In the genomic region with DNA sequence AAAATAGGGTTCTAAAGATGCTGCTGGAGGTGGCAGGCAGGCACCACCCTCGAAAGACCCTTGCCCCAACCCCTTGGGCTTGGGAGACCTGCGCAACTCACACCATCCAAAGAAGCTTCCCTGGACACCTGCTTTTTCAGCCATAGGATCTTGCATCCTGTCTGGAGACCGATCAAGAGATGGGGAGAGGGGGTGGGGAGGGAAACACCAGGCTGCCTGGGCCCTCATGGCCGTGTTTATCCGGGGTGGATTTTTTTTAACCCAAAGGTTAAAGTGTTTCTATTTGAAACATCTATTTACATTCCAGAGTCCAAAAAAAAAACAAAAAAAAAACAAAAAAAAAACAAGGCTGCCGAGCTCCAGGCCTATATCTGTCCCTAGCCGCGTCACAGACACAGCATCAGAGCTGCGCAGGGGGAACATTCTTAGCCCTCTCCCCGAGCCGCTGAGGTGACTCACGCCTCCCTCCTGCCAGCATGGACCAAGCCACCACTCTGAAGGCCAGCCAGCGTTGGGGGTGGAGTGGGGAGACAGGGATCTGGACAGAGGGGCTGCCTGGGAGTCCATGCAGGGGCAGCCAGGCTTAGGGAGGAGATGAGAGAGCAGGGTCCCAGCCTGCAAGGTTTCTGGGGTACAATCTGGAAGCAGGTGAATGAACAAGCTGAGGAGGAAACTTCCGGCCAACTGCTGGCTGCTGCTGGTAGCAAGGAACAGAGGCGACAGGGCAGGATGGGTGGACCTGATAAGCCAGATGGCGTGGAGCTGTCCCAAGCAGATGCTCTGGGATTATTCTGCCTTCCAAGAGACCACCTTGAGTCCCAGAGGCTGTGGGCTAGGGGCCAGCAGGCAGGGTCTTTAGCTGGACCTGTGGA, we compare ENCODE assay signal across 10 cellular contexts. TPM values are rescaled to one million over a fixed set of nuclear protein-coding genes. Genes with fewer than 3 reads are reported as not detected.
DNase-seq lines count a peak whose midpoint lies in the region; ATAC-seq and FAIRE-seq lines count a peak whose summit lies in the region.
"Had no signal": no experiment of that assay in that cellular context is flagged by ENCODE, and none has a peak within 500 bp of the region (broad histone marks: within the 10 kb centered on the region; RNA-seq: fewer than 3 reads in every experiment).

No MANE protein-coding gene starts in this region.

- no peak for FAIRE-seq in small intestine (lab: Jason Lieb, UNC)
- FAIRE-seq: frontal cortex had no signal

- H3K4me3 ChIP-seq in right cardiac atrium (ENCODE audit: low read length) (peak overlapping the region; percentile 52), skeletal muscle tissue (ENCODE audit: low read length in 3 of 3) (peak overlapping the region; percentile 87 to 92 (median 89)), small intestine (ENCODE audit: low read depth in 1 of 2, low read length in 2 of 2) (no peak overlapping the region)

- DNase-seq in H4 (ENCODE audit: low spot score) = peak; percentile 96
- peak; percentile 85 for DNase-seq in amniotic epithelial cell (ENCODE audit: low read depth)
- peak; percentile 92 to 93 (median 93) for DNase-seq in right cardiac atrium
- DNase-seq in putamen (ENCODE audit: low spot score) = no peak
- DNase-seq in activated gamma-delta T cell (lab: John Stamatoyannopoulos, UW) = no peak
- no peak for DNase-seq in small intestine
- DNase-seq: stimulated activated naive CD8-positive, alpha-beta T cell treated with anti-CD3 and anti-CD28 coated beads, Interleukin-15, amount 100 ng/mL, for 72 hours had no signal

- H3K9ac ChIP-seq in skeletal muscle tissue (ENCODE audit: low read depth in 1 of 3, low read length in 3 of 3) = peak overlapping the region; percentile 88 to 93 (median 91)

- H3K36me3 ChIP-seq in skeletal muscle tissue (ENCODE audit: control insufficient read depth in 3 of 3, insufficient read depth in 3 of 3, low read length in 3 of 3) (peaks cover 0 to 26% (median 7%) of the 10 kb centered on the region in 3 donors), small intestine (ENCODE audit: control insufficient read depth in 2 of 2, insufficient read depth in 2 of 2, low read length in 2 of 2) (no peaks in the 10 kb centered on the region)

- peak; percentile 82 to 83 for ATAC-seq in right cardiac atrium
- no peak for ATAC-seq in esophagus mucosa
- ATAC-seq: stimulated activated naive CD8-positive, alpha-beta T cell treated with anti-CD3 and anti-CD28 coated beads, Interleukin-15, amount 100 ng/mL, for 72 hours had no signal

- H3K9me3 ChIP-seq in right cardiac atrium (ENCODE audit: control insufficient read depth, low read length) (no peaks in the 10 kb centered on the region), skeletal muscle tissue (ENCODE audit: control insufficient read depth in 3 of 3, low read length in 3 of 3) (no peaks in the 10 kb centered on the region), small intestine (ENCODE audit: control insufficient read depth, low read depth) (no peaks in the 10 kb centered on the region)

- H3K4me1 ChIP-seq in right cardiac atrium (ENCODE audit: control insufficient read depth, insufficient read depth, low read length) = peaks cover 55% of the 10 kb centered on the region
- peaks cover 92 to 95% (median 94%) of the 10 kb centered on the region in 3 donors for H3K4me1 ChIP-seq in skeletal muscle tissue (ENCODE audit: control insufficient read depth in 3 of 3, insufficient read depth in 3 of 3, low read length in 3 of 3)
- peaks cover 2 to 10% of the 10 kb centered on the region in 2 donors for H3K4me1 ChIP-seq in small intestine (ENCODE audit: control insufficient read depth in 2 of 2, insufficient read depth in 1 of 2, low read depth in 1 of 2, low read length in 1 of 2)

- intact Hi-C loops in right cardiac atrium (cut with DNase I) = no loop called here

- H3K27ac ChIP-seq in right cardiac atrium (ENCODE audit: low read length) (peak overlapping the region; percentile 89), skeletal muscle tissue (ENCODE audit: low read depth, low read length) (peak overlapping the region; percentile 93), small intestine (ENCODE audit: low read depth in 1 of 2, low read length in 1 of 2) (peak overlapping the region in 1 of 2 donors; percentile 77)

- H3K27me3 ChIP-seq in right cardiac atrium (ENCODE audit: control insufficient read depth, insufficient read depth) (no peaks in the 10 kb centered on the region), skeletal muscle tissue (ENCODE audit: control insufficient read depth in 3 of 3, insufficient read depth in 3 of 3, low read length in 3 of 3) (no peaks in the 10 kb centered on the region), small intestine (ENCODE audit: control insufficient read depth in 2 of 2, insufficient read depth in 2 of 2, low read length in 2 of 2) (no peaks in the 10 kb centered on the region)

- WGBS in right cardiac atrium = 19% methylated on average over 16 of the region's 16 CpGs
- WGBS in small intestine, 3 donors = 42 to 45% (median 43%) methylated on average over 16 of the region's 16 CpGs

RNA-seq across cellular contexts. Expression of a gene that starts 14.8 kb away (rescaled TPM):
- total RNA-seq in H4 (2014; rRNA removed; shearing (Covaris generic)) = 13.7 and 16.8 TPM in 2 replicates
- total RNA-seq in right cardiac atrium = 10 to 100 TPM; 47.9 to 89.2 (median 74.4) TPM
- 72.4 TPM for polyA plus RNA-seq in right cardiac atrium
- 44.4 TPM for total RNA-seq in skeletal muscle tissue
- total RNA-seq in esophagus mucosa = 32.0 TPM
- polyA plus RNA-seq in small intestine = 10 to 100 TPM; 10.1 to 18.7 (median 15.9) TPM

RNA-seq across cellular contexts. Expression of a gene that starts 33.1 kb away (rescaled TPM):
- total RNA-seq in H4 (2014; rRNA removed; shearing (Covaris generic)) = 4.0 and 7.0 TPM in 2 replicates
- 1 to 10 TPM in 1 of 4 donors, under 1 TPM in 3; 0.47 to 1.4 (median 0.76) TPM for total RNA-seq in right cardiac atrium
- 0.38 TPM for polyA plus RNA-seq in right cardiac atrium
- 1.0 TPM for total RNA-seq in skeletal muscle tissue
- total RNA-seq in esophagus mucosa = 6.3 TPM
- 1 to 10 TPM in 2 of 3 donors, not detected in 1; 1.4 to 2.3 TPM for polyA plus RNA-seq in small intestine

RNA-seq across cellular contexts. Expression of a gene that starts 38.1 kb away (rescaled TPM):
- 51.0 and 71.2 TPM in 2 replicates for total RNA-seq in H4 (2014; rRNA removed; shearing (Covaris generic))
- 10 to 100 TPM; 31.9 to 46.9 (median 38.5) TPM for total RNA-seq in right cardiac atrium
- 71.4 TPM for polyA plus RNA-seq in right cardiac atrium
- total RNA-seq in skeletal muscle tissue = 13.0 TPM
- total RNA-seq in esophagus mucosa = 24.0 TPM
- polyA plus RNA-seq in small intestine = 10 to 100 TPM; 17.6 to 69.2 (median 23.0) TPM

RNA-seq across cellular contexts. Expression of a gene that starts 42.2 kb away (rescaled TPM):
- 62.2 and 65.0 TPM in 2 replicates for total RNA-seq in H4 (2014; rRNA removed; shearing (Covaris generic))
- total RNA-seq in right cardiac atrium = 10 to 100 TPM; 44.5 to 54.9 (median 49.3) TPM
- 35.0 TPM for polyA plus RNA-seq in right cardiac atrium
- 13.6 TPM for total RNA-seq in skeletal muscle tissue
- 41.8 TPM for total RNA-seq in esophagus mucosa
- 10 to 100 TPM; 24.8 to 36.4 (median 26.5) TPM for polyA plus RNA-seq in small intestine

Comparison
In these comparisons a context has a peak if more than half of its experiments do, and no peak if none do; other contexts are left out.
1. DNase-seq: peak in H4 (single experiment), amniotic epithelial cell (single experiment) and right cardiac atrium (3 of 3); none in putamen (single experiment), activated gamma-delta T cell (single experiment) and small intestine (single experiment).
2. H3K4me3 ChIP-seq: peak in right cardiac atrium (single experiment) and skeletal muscle tissue (3 of 3); none in small intestine (0 of 2).